ENCODE assay signal across 2 cellular contexts in genomic region chr20:61443541-61444126, GRCh38.
TF ChIP-seq lines count a peak whose summit lies in the region.

No MANE protein-coding gene starts in this region.

TF ChIP-seq in IMR-90, 13 proteins besides CTCF, POLR2A, EP300 and RAD21:
- no peak for TF ChIP-seq SMC3 (IDR thresholded peaks at IDR 0.05; ENCODE audit: low read depth, low read length)

TF ChIP-seq in H1, 55 proteins besides CTCF, POLR2A, EP300 and RAD21:
- TF ChIP-seq SIN3A (conservative IDR thresholded peaks at IDR 0.05 in 1 of 2, IDR thresholded peaks at IDR 0.05 in 1 of 2; ENCODE audit: low read depth in 1 of 2, low read length in 2 of 2): no peak
- TF ChIP-seq POU5F1 (IDR thresholded peaks at IDR 0.05; ENCODE audit: low read depth, low read length): no peak
- no peak for TF ChIP-seq MAX (IDR thresholded peaks at IDR 0.05)
- no peak for TF ChIP-seq GTF2F1 (IDR thresholded peaks at IDR 0.05; ENCODE audit: borderline replicate concordance, low read depth, low read length)
- TF ChIP-seq HDAC6 (IDR thresholded peaks at IDR 0.05; ENCODE audit: low read depth, low read length): no peak
